ENCODE assay signal across 8 cellular contexts in the genomic region with DNA sequence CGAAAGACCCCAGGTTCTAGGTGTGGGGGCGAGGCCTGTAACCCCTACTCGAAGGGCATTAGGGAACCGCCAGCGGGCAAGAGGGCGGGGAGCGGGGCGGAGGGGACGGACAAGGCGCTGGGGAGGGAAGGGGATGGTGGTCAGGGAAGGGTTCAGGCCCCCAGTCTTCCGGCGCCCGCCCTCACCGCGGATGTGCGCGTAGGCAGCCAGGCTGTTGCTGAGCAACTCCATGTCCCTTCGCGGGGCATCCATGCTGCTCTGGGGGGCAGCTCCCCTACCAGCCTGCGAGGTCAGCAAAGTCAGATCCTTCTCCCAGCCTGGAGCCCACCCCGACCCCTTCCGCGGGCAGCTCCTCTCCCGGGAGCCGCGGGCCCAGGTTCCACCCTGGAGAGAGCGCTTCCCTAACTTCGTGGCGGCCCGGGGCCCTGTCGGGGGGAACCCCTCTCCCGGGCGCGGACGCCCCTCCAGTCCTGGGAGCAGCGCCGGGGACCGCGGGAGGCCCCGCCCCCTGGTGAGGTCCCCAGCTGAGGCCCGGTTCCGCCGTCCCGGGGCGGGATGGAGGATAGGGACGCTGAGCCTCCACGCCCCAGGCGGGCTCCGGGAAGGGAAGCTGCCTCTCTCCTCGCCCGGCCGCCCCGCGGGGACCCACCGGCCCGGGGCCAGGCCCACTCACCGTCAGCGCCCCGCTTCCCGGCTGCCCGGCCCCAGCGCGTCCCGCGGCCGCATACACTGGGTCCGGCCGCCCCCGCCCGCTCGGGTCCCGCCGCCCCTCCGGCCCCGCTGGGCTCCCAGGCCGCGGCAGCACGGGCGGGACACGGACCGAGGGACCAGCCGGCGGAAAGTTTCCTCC. TPM values are rescaled to one million over a fixed set of nuclear protein-coding genes. Genes with fewer than 3 reads are reported as not detected.
DNase-seq lines count a peak whose midpoint lies in the region; ATAC-seq, FAIRE-seq and TF ChIP-seq lines count a peak whose summit lies in the region.

No MANE protein-coding gene starts in this region.

- H3K4me3 ChIP-seq in A673 (ENCODE audit: low read depth, low read length, poor library complexity, severe bottlenecking) (peak overlapping the region; percentile 65), SK-N-MC (peak overlapping the region; percentile 91)

- peak overlapping the region; percentile 74 for H3K9ac ChIP-seq in SK-N-MC (ENCODE audit: insufficient read length)

- H3K36me3 Mint-ChIP-seq in central memory CD8-positive, alpha-beta T cell (ENCODE audit: insufficient read depth): peaks cover 1% of the 10 kb centered on the region

- H3K9me3 Mint-ChIP-seq in central memory CD8-positive, alpha-beta T cell: no peaks in the 10 kb centered on the region

- DNase-seq in A673 (ENCODE audit: low spot score) (no peak), SK-N-MC (ENCODE audit: low read depth, low spot score) (no peak), left kidney (ENCODE audit: low read depth, low spot score) (peak; percentile 72), urothelium cell line (ENCODE audit: low spot score) (no peak)
- no peak for DNase-seq in central memory CD8-positive, alpha-beta T cell (ENCODE audit: low spot score in 2 of 2)
- DNase-seq in stimulated activated naive CD8-positive, alpha-beta T cell treated with anti-CD3 and anti-CD28 coated beads, Interleukin-15, Interleukin-2, amounts not matched to agents 100 U/mL and 50 U/mL, for 24 hours: peak; percentile 73
- DNase-seq in NK-92 treated with Interleukin-12 subunit alpha and Interleukin-12 subunit beta, amount 100 ng/mL, for 24 hours (lab: John Stamatoyannopoulos, UW): no peak

- POLR2A ChIA-PET in A673 (lab: Charles Lee; ENCODE audit: low non-redundant PET): no interaction called here

- peaks cover 12% of the 10 kb centered on the region for H3K4me1 ChIP-seq in A673 (ENCODE audit: insufficient read depth, low read length, poor library complexity, severe bottlenecking)

- CTCF ChIA-PET in A673 (lab: Charles Lee): no interaction called here

- TF ChIP-seq CTCF in A673 (conservative IDR thresholded peaks at IDR 0.05; ENCODE audit: low read depth, low read length): no peak

- H3K27ac ChIP-seq in A673 (ENCODE audit: low read depth, low read length, poor library complexity, severe bottlenecking): no peak overlapping the region
- 0 out of 2 replicates have a peak overlapping the region, but pooled peaks have one; percentile 13 for H3K27ac ChIP-seq in SK-N-MC

- peak overlapping the region; percentile 80 for H3K4me3 Mint-ChIP-seq in central memory CD8-positive, alpha-beta T cell

- intact Hi-C loops in A673 (cut with micrococcal nuclease; ENCODE audit: unreplicated experiment): no loop called here

- no peaks in the 10 kb centered on the region for H3K27me3 Mint-ChIP-seq in central memory CD8-positive, alpha-beta T cell

- no peak overlapping the region for H3K27ac Mint-ChIP-seq in central memory CD8-positive, alpha-beta T cell (ENCODE audit: low read depth)

- H3K9me3 ChIP-seq in A673 (ENCODE audit: low read depth, low read length, poor library complexity, severe bottlenecking) (no peaks in the 10 kb centered on the region), SK-N-MC (ENCODE audit: low read depth, low read length) (no peaks in the 10 kb centered on the region)

- no TSS peak for BruUV-seq in A673 (replicated peaks; lab: Mats Ljungman, UMichigan)

- FAIRE-seq in urothelium cell line (lab: Jason Lieb, UNC): no peak

- peak; percentile 32 for ATAC-seq in GM19463 (IDR thresholded peaks at IDR 0.05; ENCODE audit: unreplicated experiment)
- peak; percentile 65 for ATAC-seq in central memory CD8-positive, alpha-beta T cell (replicated peaks; ENCODE audit: extremely low read depth, poor library complexity, severe bottlenecking)
- ATAC-seq in stimulated activated naive CD8-positive, alpha-beta T cell treated with anti-CD3 and anti-CD28 coated beads, Interleukin-15, Interleukin-2, amounts not matched to agents 100 U/mL and 50 U/mL, for 24 hours: peak; percentile 41

- H3K27me3 ChIP-seq in A673 (replicated peaks; ENCODE audit: insufficient read depth, low read depth, low read length, poor library complexity): no peaks in the 10 kb centered on the region

- H3K36me3 ChIP-seq in A673 (ENCODE audit: insufficient read depth, low read length, poor library complexity, severe bottlenecking): no peaks in the 10 kb centered on the region
- H3K36me3 ChIP-seq in SK-N-MC (ENCODE audit: insufficient read depth, low read length): no peaks in the 10 kb centered on the region

- peaks cover 26% of the 10 kb centered on the region for H3K4me1 Mint-ChIP-seq in central memory CD8-positive, alpha-beta T cell

RNA-seq across cellular contexts. Expression of gene EVA1B, which starts 0.4 kb away (rescaled TPM):
- 6.2 and 8.4 TPM in 2 replicates for total RNA-seq in A673 (2021)

RNA-seq across cellular contexts. Expression of gene SH3D21, which starts 16.8 kb away (rescaled TPM):
- 2.9 and 4.0 TPM in 2 replicates for total RNA-seq in A673 (2021)

Comparison
In these comparisons a context has a peak if more than half of its experiments do, and no peak if none do; other contexts are left out.
1. DNase-seq: peak in left kidney (single experiment) and stimulated activated naive CD8-positive, alpha-beta T cell treated with anti-CD3 and anti-CD28 coated beads, Interleukin-15, Interleukin-2, amounts not matched to agents 100 U/mL and 50 U/mL, for 24 hours (single experiment); none in A673 (single experiment), SK-N-MC (single experiment), central memory CD8-positive, alpha-beta T cell (0 of 2), NK-92 treated with Interleukin-12 subunit alpha and Interleukin-12 subunit beta, amount 100 ng/mL, for 24 hours (single experiment) and urothelium cell line (single experiment).
2. Peak in every context shown above with its lines, with median percentiles within 50 percentile points of each other: ATAC-seq.